Comparison of ENCODE assay signal across 20 cellular contexts in the genomic region with DNA sequence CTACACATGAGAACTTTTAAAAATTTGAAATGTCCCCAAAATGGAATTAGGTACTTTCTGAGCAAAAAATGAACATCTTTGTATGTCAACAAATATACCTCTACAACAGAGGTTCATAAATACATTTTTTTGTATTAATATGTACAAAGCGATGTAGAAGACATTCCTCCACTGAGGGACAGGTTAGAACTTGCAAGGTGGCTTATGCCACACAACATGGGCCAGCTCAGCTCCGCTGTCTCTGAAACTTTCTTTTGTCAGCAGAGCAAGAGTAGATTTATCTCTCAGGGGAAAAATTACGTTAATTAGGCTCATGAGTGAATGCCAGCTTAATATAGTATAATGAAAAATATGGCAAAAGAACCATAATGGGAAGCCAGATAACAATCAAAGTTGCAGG. TPM values are rescaled to one million over a fixed set of nuclear protein-coding genes. Genes with fewer than 3 reads are reported as not detected.
DNase-seq lines count a peak whose midpoint lies in the region; ATAC-seq and TF ChIP-seq lines count a peak whose summit lies in the region.
"Had no signal": no experiment of that assay in that cellular context is flagged by ENCODE, and none has a peak within 500 bp of the region (broad histone marks: within the 10 kb centered on the region; RNA-seq: fewer than 3 reads in every experiment).

No MANE protein-coding gene starts in this region.

- H3K36me3 ChIP-seq in mammary epithelial cell (ENCODE audit: insufficient read depth, low read length) (no peaks in the 10 kb centered on the region), sigmoid colon (no peaks in the 10 kb centered on the region)
- H3K36me3 ChIP-seq: BLaER1 treated with 17β-estradiol and CSF1 and Interleukin-3, amounts not matched to agents 10 nM and 100 nM had no signal

- peak; percentile 30 for DNase-seq in mammary epithelial cell
- DNase-seq in MCF 10A (ENCODE audit: unreplicated experiment): no peak
- peak; percentile 65 for DNase-seq in epithelial cell of esophagus (ENCODE audit: low read depth)
- DNase-seq in foreskin keratinocyte: peak in 1 of 2 donors; percentile 48
- DNase-seq in mesothelial cell of epicardium (ENCODE audit: low spot score in 2 of 2, unreplicated experiment in 2 of 2): no peak
- DNase-seq in NCI-H1417 (lab: John Stamatoyannopoulos, UW): no peak
- no peak for DNase-seq in sigmoid colon
- no peak for DNase-seq in endothelial cell (ENCODE audit: low spot score)
- DNase-seq: AML-193; Caco-2; Calu3; CD4-positive, alpha-beta T cell; CD8-positive, alpha-beta T cell; DMS79 treated with DMSO at 0.1 percent for 48 hours; GF-D8 had no signal

- H2AFZ ChIP-seq in mammary epithelial cell (ENCODE audit: low read depth, low read length): peak overlapping the region; percentile 60

- dilution Hi-C loops in mammary epithelial cell (cut with HindIII; ENCODE audit: low sequenced_read_pairs): no loop called here

- peak overlapping the region; percentile 53 for H3K4me2 ChIP-seq in mammary epithelial cell (ENCODE audit: insufficient read depth, low read depth, low read length)
- H3K4me2 ChIP-seq: A549; BLaER1 treated with 17β-estradiol and CSF1 and Interleukin-3, amounts not matched to agents 10 nM and 100 nM had no signal

- TF ChIP-seq POLR2A in sigmoid colon (IDR thresholded peaks at IDR 0.05): no peak

- TF ChIP-seq EP300 in sigmoid colon (IDR thresholded peaks at IDR 0.05): no peak

- CTCF ChIA-PET in mammary epithelial cell (lab: Charles Lee; ENCODE audit: low non-redundant PET) (no interaction called here), MCF 10A (lab: Yijun Ruan, JAX) (interaction anchor here (0.7 to 1.4 kb wide), 4 partner anchors 8 to 321 kb away, joined by 3 to 4 read pairs (median 3); no protein-coding TSS in a partner anchor)

- BruUV-seq in mammary epithelial cell (replicated peaks; lab: Mats Ljungman, UMichigan) (no TSS peak), MCF 10A (replicated peaks; lab: Mats Ljungman, UMichigan) (no TSS peak)

- H3K27ac Mint-ChIP-seq in MCF 10A (ENCODE audit: low read depth, unreplicated experiment): no peak overlapping the region
- H3K27ac Mint-ChIP-seq in mesothelial cell of epicardium: peak overlapping the region; percentile 1
- no peak overlapping the region for H3K27ac Mint-ChIP-seq in endothelial cell (ENCODE audit: unreplicated experiment)
- H3K27ac Mint-ChIP-seq: B cell; CD4-positive, alpha-beta T cell; CD8-positive, alpha-beta T cell had no signal

- no peak overlapping the region for H3K4me3 Mint-ChIP-seq in MCF 10A (ENCODE audit: unreplicated experiment)
- H3K4me3 Mint-ChIP-seq in mesothelial cell of epicardium: no peak overlapping the region
- no peak overlapping the region for H3K4me3 Mint-ChIP-seq in endothelial cell (ENCODE audit: unreplicated experiment)
- H3K4me3 Mint-ChIP-seq: B cell; CD4-positive, alpha-beta T cell; CD8-positive, alpha-beta T cell had no signal

- H3K79me2 ChIP-seq in mammary epithelial cell (ENCODE audit: insufficient read depth, low read length): no peaks in the 10 kb centered on the region

- in situ Hi-C loops in mammary epithelial cell (cut with MboI; ENCODE audit: low sequenced_read_pairs in 2 of 2): no loop called here

- H3K9me3 ChIP-seq in mammary epithelial cell (replicated peaks; ENCODE audit: insufficient read depth, low read length) (no peaks in the 10 kb centered on the region), sigmoid colon (no peaks in the 10 kb centered on the region)
- H3K9me3 ChIP-seq: A549; BLaER1 treated with 17β-estradiol and CSF1 and Interleukin-3, amounts not matched to agents 10 nM and 100 nM; Caco-2 had no signal

- H3K4me1 Mint-ChIP-seq in MCF 10A (ENCODE audit: insufficient read depth, unreplicated experiment) (peaks cover 9% of the 10 kb centered on the region), mesothelial cell of epicardium (peaks cover 19% of the 10 kb centered on the region), endothelial cell (ENCODE audit: unreplicated experiment) (no peaks in the 10 kb centered on the region)

- H3K4me1 ChIP-seq in mammary epithelial cell (ENCODE audit: insufficient read depth, low read length) (peaks cover 28% of the 10 kb centered on the region), foreskin keratinocyte (peaks cover 26% of the 10 kb centered on the region), sigmoid colon (no peaks in the 10 kb centered on the region)
- H3K4me1 ChIP-seq: A549; BLaER1 treated with 17β-estradiol and CSF1 and Interleukin-3, amounts not matched to agents 10 nM and 100 nM had no signal

- H3K9me3 Mint-ChIP-seq in MCF 10A (ENCODE audit: unreplicated experiment) (no peaks in the 10 kb centered on the region), mesothelial cell of epicardium (no peaks in the 10 kb centered on the region), endothelial cell (ENCODE audit: unreplicated experiment) (no peaks in the 10 kb centered on the region)
- H3K9me3 Mint-ChIP-seq: CD4-positive, alpha-beta T cell; CD8-positive, alpha-beta T cell had no signal

- H3K36me3 Mint-ChIP-seq in MCF 10A (ENCODE audit: insufficient read depth, unreplicated experiment) (no peaks in the 10 kb centered on the region), mesothelial cell of epicardium (no peaks in the 10 kb centered on the region), endothelial cell (ENCODE audit: low read depth, unreplicated experiment) (no peaks in the 10 kb centered on the region)
- H3K36me3 Mint-ChIP-seq: CD8-positive, alpha-beta T cell had no signal

- TF ChIP-seq CTCF in mammary epithelial cell (conservative IDR thresholded peaks at IDR 0.05 in 1 of 2, IDR thresholded peaks at IDR 0.05 in 1 of 2; ENCODE audit: extremely low read depth in 1 of 2, insufficient read depth in 1 of 2, low read depth in 1 of 2, low read length in 2 of 2) (no peak), MCF 10A (IDR thresholded peaks at IDR 0.05; ENCODE audit: unreplicated experiment) (no peak), epithelial cell of esophagus (IDR thresholded peaks at IDR 0.05; ENCODE audit: insufficient read depth, low read depth, low read length, missing control alignments) (no peak), foreskin keratinocyte (conservative IDR thresholded peaks at IDR 0.05) (no peak), mesothelial cell of epicardium (IDR thresholded peaks at IDR 0.05; ENCODE audit: unreplicated experiment) (no peak), sigmoid colon (IDR thresholded peaks at IDR 0.05) (no peak), endothelial cell (IDR thresholded peaks at IDR 0.05; ENCODE audit: unreplicated experiment) (no peak)

- intact Hi-C loops in mammary epithelial cell (cut with micrococcal nuclease): no loop called here
- intact Hi-C loops in MCF 10A (cut with micrococcal nuclease): no loop called here
- intact Hi-C loops in sigmoid colon (cut with DNase I): no loop called here

- H3K27me3 ChIP-seq in mammary epithelial cell (ENCODE audit: insufficient read depth, low read length) (no peaks in the 10 kb centered on the region), foreskin keratinocyte (no peaks in the 10 kb centered on the region), sigmoid colon (peaks cover 0 to 9% (median 3%) of the 10 kb centered on the region in 3 donors)
- H3K27me3 ChIP-seq: BLaER1 treated with 17β-estradiol and CSF1 and Interleukin-3, amounts not matched to agents 10 nM and 100 nM had no signal

- H4K20me1 ChIP-seq in mammary epithelial cell (ENCODE audit: insufficient read depth, low read length): no peaks in the 10 kb centered on the region
- H4K20me1 ChIP-seq: BLaER1 treated with 17β-estradiol and CSF1 and Interleukin-3, amounts not matched to agents 10 nM and 100 nM had no signal

- no peaks in the 10 kb centered on the region for H3K27me3 Mint-ChIP-seq in MCF 10A (ENCODE audit: insufficient read depth, unreplicated experiment)
- peaks cover 22% of the 10 kb centered on the region for H3K27me3 Mint-ChIP-seq in mesothelial cell of epicardium (ENCODE audit: low read depth)
- no peaks in the 10 kb centered on the region for H3K27me3 Mint-ChIP-seq in endothelial cell (ENCODE audit: unreplicated experiment)

- WGBS in mammary epithelial cell (ENCODE audit: low coverage, missing lambda C conversion rate): 8% methylated on average over 3 of the region's 3 CpGs
- WGBS in sigmoid colon, 2 donors: 84 to 87% methylated on average over 3 of the region's 3 CpGs

- H3K9ac ChIP-seq in mammary epithelial cell (ENCODE audit: insufficient read depth, low read length): no peak overlapping the region
- H3K9ac ChIP-seq: BLaER1 treated with 17β-estradiol and CSF1 and Interleukin-3, amounts not matched to agents 10 nM and 100 nM had no signal

- H3K27ac ChIP-seq in mammary epithelial cell (ENCODE audit: insufficient read depth, low read depth, low read length): no peak overlapping the region
- no peak overlapping the region for H3K27ac ChIP-seq in foreskin keratinocyte
- H3K27ac ChIP-seq in sigmoid colon: no peak overlapping the region
- H3K27ac ChIP-seq: 22Rv1; A549; BLaER1 treated with 17β-estradiol and CSF1 and Interleukin-3, amounts not matched to agents 10 nM and 100 nM; C4-2B had no signal

- H3K4me3 ChIP-seq in mammary epithelial cell (replicated peaks in 1 of 3; ENCODE audit: insufficient read depth in 1 of 3, low read depth in 2 of 3, low read length in 3 of 3) (no peak overlapping the region), epithelial cell of esophagus (ENCODE audit: low read length) (no peak overlapping the region), sigmoid colon (no peak overlapping the region)
- H3K4me3 ChIP-seq: A549; BLaER1 treated with 17β-estradiol and CSF1 and Interleukin-3, amounts not matched to agents 10 nM and 100 nM had no signal

- ATAC-seq in foreskin keratinocyte: peak; percentile 38
- ATAC-seq: A549; CD8-positive, alpha-beta T cell had no signal

- POLR2A ChIA-PET in MCF 10A (lab: Yijun Ruan, JAX): interaction anchor here (1.2 to 2.7 kb wide), 3 partner anchors 10 to 46 kb away, joined by 6 to 12 read pairs (median 7); a partner anchor contains a TSS

RNA-seq across cellular contexts. Expression of a gene that starts 10.6 kb away (rescaled TPM):
- total RNA-seq in mammary epithelial cell (10 to 100 TPM in 1 of 2 donors, 1 to 10 TPM in 1; 6.0 to 13.8 TPM), MCF 10A (2022) (9.4 and 10.1 TPM in 2 replicates), foreskin keratinocyte (9.0 and 9.6 TPM in 2 replicates), mesothelial cell of epicardium (12.3 to 13.3 TPM (median 13.0 TPM) in 3 replicates), sigmoid colon (10 to 100 TPM in 1 of 4 donors, 1 to 10 TPM in 3; 6.1 to 10.0 (median 7.7) TPM), endothelial cell (ENCODE audit: unreplicated experiment) (10.8 TPM)
- polyA plus RNA-seq in mammary epithelial cell (4.7 TPM), foreskin keratinocyte (10.7 and 11.4 TPM in 2 replicates), sigmoid colon (1 to 10 TPM; 1.8 to 6.9 (median 3.5) TPM)
- polyA minus RNA-seq in mammary epithelial cell: 3.6 TPM

RNA-seq across cellular contexts. Expression of a gene that starts 47.0 kb away (rescaled TPM):
- total RNA-seq in mammary epithelial cell: 1 to 10 TPM; 4.0 to 5.7 TPM
- polyA plus RNA-seq in mammary epithelial cell: 2.7 TPM
- not detected for polyA minus RNA-seq in mammary epithelial cell
- 3.2 and 4.6 TPM in 2 replicates for total RNA-seq in MCF 10A (2022)
- total RNA-seq in foreskin keratinocyte: 6.2 and 6.4 TPM in 2 replicates
- 5.8 and 6.1 TPM in 2 replicates for polyA plus RNA-seq in foreskin keratinocyte
- total RNA-seq in mesothelial cell of epicardium: 10.4 to 11.3 TPM (median 10.5 TPM) in 3 replicates
- 10 to 100 TPM in 2 of 4 donors, 1 to 10 TPM in 2; 7.5 to 12.6 (median 10.7) TPM for total RNA-seq in sigmoid colon
- 1 to 10 TPM; 2.4 to 9.6 (median 2.8) TPM for polyA plus RNA-seq in sigmoid colon
- 26.1 TPM for total RNA-seq in endothelial cell (ENCODE audit: unreplicated experiment)

Comparison
In these comparisons a context has a peak if more than half of its experiments do, and no peak if none do; other contexts are left out.
1. DNase-seq: peak in mammary epithelial cell (single experiment) and epithelial cell of esophagus (single experiment); none in MCF 10A (single experiment), mesothelial cell of epicardium (0 of 2), NCI-H1417 (0 of 3), sigmoid colon (single experiment) and endothelial cell (single experiment).